ENCODE assay signal across 33 cellular contexts in genomic region chr1:117413412-117413811, GRCh38.
"Had no signal": no experiment of that assay in that cellular context is flagged by ENCODE, and none has a peak within 500 bp of the region (broad histone marks: within the 10 kb centered on the region; RNA-seq: fewer than 3 reads in every experiment).

No MANE protein-coding gene starts in this region.

- ATAC-seq: activated CD4-positive, alpha-beta T cell treated with anti-CD3 and anti-CD28 coated beads for 36 hours; activated CD4-positive, CD25-positive, alpha-beta regulatory T cell treated with anti-CD3 and anti-CD28 coated beads, Interleukin-2, amount 50 U/mL, for 24 hours; activated CD8-positive, alpha-beta memory T cell treated with anti-CD3 and anti-CD28 coated beads, Interleukin-2, amount 10 ng/mL, durations not matched to agents 7 days and 5 days; activated naive CD4-positive, alpha-beta T cell treated with anti-CD3 and anti-CD28 coated beads, Interleukin-2, amount 50 U/mL, for 72 hours; body of pancreas had no signal

- H3K4me1 Mint-ChIP-seq: activated CD4-positive, alpha-beta memory T cell treated with anti-CD3 and anti-CD28 coated beads, Interleukin-2, amount 10 ng/mL, durations not matched to agents 7 days and 5 days; activated CD4-positive, alpha-beta T cell treated with anti-CD3 and anti-CD28 coated beads, Interleukin-2, amount 10 ng/mL, durations not matched to agents 7 days and 5 days; activated CD8-positive, alpha-beta memory T cell treated with anti-CD3 and anti-CD28 coated beads, Interleukin-2, amount 10 ng/mL, durations not matched to agents 7 days and 5 days; activated naive CD8-positive, alpha-beta T cell treated with anti-CD3 and anti-CD28 coated beads, Interleukin-2, amount 10 ng/mL, durations not matched to agents 7 days and 5 days had no signal

- H3K4me3 Mint-ChIP-seq: activated CD4-positive, alpha-beta memory T cell treated with anti-CD3 and anti-CD28 coated beads, Interleukin-2, amount 10 ng/mL, durations not matched to agents 7 days and 5 days; activated CD4-positive, alpha-beta T cell treated with anti-CD3 and anti-CD28 coated beads for 36 hours; activated CD4-positive, alpha-beta T cell treated with anti-CD3 and anti-CD28 coated beads, Interleukin-2, amount 10 ng/mL, durations not matched to agents 7 days and 5 days; activated CD8-positive, alpha-beta memory T cell treated with anti-CD3 and anti-CD28 coated beads, Interleukin-2, amount 10 ng/mL, durations not matched to agents 7 days and 5 days; activated naive CD4-positive, alpha-beta T cell treated with anti-CD3 and anti-CD28 coated beads for 36 hours; activated naive CD8-positive, alpha-beta T cell treated with anti-CD3 and anti-CD28 coated beads, Interleukin-2, amount 10 ng/mL, durations not matched to agents 7 days and 5 days; activated T-cell treated with anti-CD3 and anti-CD28 coated beads, Interleukin-2, amount 50 U/mL, for 24 hours; T-helper 1 cell treated with Interleukin-12 subunit alpha and Interleukin-12 subunit beta and Interleukin-4 antibody, amounts not matched to agents 30 μg/mL and 1 μg/mL, for 36 hours; T-helper 2 cell treated with Interferon-gamma antibody and Interleukin-4, amounts not matched to agents 5 μg/mL and 100 μg/mL, for 36 hours had no signal

- H3K9me3 Mint-ChIP-seq: activated CD4-positive, alpha-beta memory T cell treated with anti-CD3 and anti-CD28 coated beads, Interleukin-2, amount 10 ng/mL, durations not matched to agents 7 days and 5 days; activated CD4-positive, alpha-beta T cell treated with anti-CD3 and anti-CD28 coated beads, Interleukin-2, amount 10 ng/mL, durations not matched to agents 7 days and 5 days; activated naive CD4-positive, alpha-beta T cell treated with anti-CD3 and anti-CD28 coated beads for 36 hours; activated naive CD4-positive, alpha-beta T cell treated with anti-CD3 and anti-CD28 coated beads, Interleukin-2, amount 50 U/mL, for 72 hours; activated T-cell treated with anti-CD3 and anti-CD28 coated beads, Interleukin-2, amount 50 U/mL, for 24 hours; activated T-helper 2 cell treated with anti-CD3 and anti-CD28 coated beads, Interferon-gamma antibody, Interleukin-2, Interleukin-4, amounts not matched to agents 10 μg/mL and 5 μg/mL and 100 μg/mL, durations not matched to agents 14 hours and 24 hours and 36 hours; T-helper 1 cell treated with Interleukin-12 subunit alpha and Interleukin-12 subunit beta and Interleukin-4 antibody, amounts not matched to agents 30 μg/mL and 1 μg/mL, for 36 hours; T-helper 2 cell treated with Interferon-gamma antibody and Interleukin-4, amounts not matched to agents 5 μg/mL and 100 μg/mL, for 36 hours had no signal

- H3K27me3 Mint-ChIP-seq: activated CD4-positive, alpha-beta memory T cell treated with anti-CD3 and anti-CD28 coated beads, Interleukin-2, amount 10 ng/mL, durations not matched to agents 7 days and 5 days; activated CD4-positive, alpha-beta T cell treated with anti-CD3 and anti-CD28 coated beads for 36 hours; activated CD4-positive, alpha-beta T cell treated with anti-CD3 and anti-CD28 coated beads, Interleukin-2, amount 10 ng/mL, durations not matched to agents 7 days and 5 days; activated CD8-positive, alpha-beta memory T cell treated with anti-CD3 and anti-CD28 coated beads, Interleukin-2, amount 10 ng/mL, durations not matched to agents 7 days and 5 days; activated naive CD8-positive, alpha-beta T cell treated with anti-CD3 and anti-CD28 coated beads, Interleukin-2, amount 10 ng/mL, durations not matched to agents 7 days and 5 days; activated T-cell treated with anti-CD3 and anti-CD28 coated beads, Interleukin-2, amount 50 U/mL, for 24 hours had no signal

- H3K27ac Mint-ChIP-seq: activated CD4-positive, alpha-beta memory T cell treated with anti-CD3 and anti-CD28 coated beads, Interleukin-2, amount 10 ng/mL, durations not matched to agents 7 days and 5 days; activated CD4-positive, alpha-beta T cell treated with anti-CD3 and anti-CD28 coated beads for 36 hours; activated CD4-positive, alpha-beta T cell treated with anti-CD3 and anti-CD28 coated beads, Interleukin-2, amount 10 ng/mL, durations not matched to agents 7 days and 5 days; activated CD8-positive, alpha-beta memory T cell treated with anti-CD3 and anti-CD28 coated beads, Interleukin-2, amount 10 ng/mL, durations not matched to agents 7 days and 5 days; activated naive CD4-positive, alpha-beta T cell treated with anti-CD3 and anti-CD28 coated beads for 36 hours; activated naive CD4-positive, alpha-beta T cell treated with anti-CD3 and anti-CD28 coated beads, Interleukin-2, amount 50 U/mL, for 72 hours; activated naive CD8-positive, alpha-beta T cell treated with anti-CD3 and anti-CD28 coated beads, Interleukin-2, amount 10 ng/mL, durations not matched to agents 7 days and 5 days; activated T-cell treated with anti-CD3 and anti-CD28 coated beads, Interleukin-2, amount 50 U/mL, for 24 hours; activated T-helper 2 cell treated with anti-CD3 and anti-CD28 coated beads, Interferon-gamma antibody, Interleukin-2, Interleukin-4, amounts not matched to agents 10 μg/mL and 5 μg/mL and 100 μg/mL, durations not matched to agents 14 hours and 24 hours and 36 hours; T-helper 1 cell treated with Interleukin-12 subunit alpha and Interleukin-12 subunit beta and Interleukin-4 antibody, amounts not matched to agents 30 μg/mL and 1 μg/mL, for 36 hours; T-helper 2 cell treated with Interferon-gamma antibody and Interleukin-4, amounts not matched to agents 5 μg/mL and 100 μg/mL, for 36 hours had no signal

- DNase-seq: activated CD4-positive, alpha-beta memory T cell treated with anti-CD3 and anti-CD28 coated beads, Interleukin-2, amount 10 ng/mL, durations not matched to agents 7 days and 5 days; activated CD4-positive, alpha-beta T cell treated with anti-CD3 and anti-CD28 coated beads for 1 hour; activated CD4-positive, alpha-beta T cell treated with anti-CD3 and anti-CD28 coated beads for 36 hours; activated CD4-positive, alpha-beta T cell treated with anti-CD3 and anti-CD28 coated beads for 48 hours; activated CD4-positive, alpha-beta T cell treated with anti-CD3 and anti-CD28 coated beads, Interleukin-2, amount 10 ng/mL, durations not matched to agents 7 days and 5 days; activated CD4-positive, alpha-beta T cell treated with anti-CD3 and anti-CD28 coated beads, Interleukin-2, amount 50 U/mL, for 48 hours; activated CD4-positive, CD25-positive, alpha-beta regulatory T cell; activated CD8-positive, alpha-beta memory T cell treated with anti-CD3 and anti-CD28 coated beads for 24 hours; activated CD8-positive, alpha-beta memory T cell treated with anti-CD3 and anti-CD28 coated beads, Interleukin-2, amount 10 ng/mL, durations not matched to agents 7 days and 5 days; activated CD8-positive, alpha-beta memory T cell treated with anti-CD3 and anti-CD28 coated beads, Interleukin-2, amount 50 U/mL, for 48 hours; activated effector memory CD4-positive, alpha-beta T cell treated with anti-CD3 and anti-CD28 coated beads, Interleukin-2, amount 50 U/mL, for 16 hours; activated gamma-delta T cell treated with Interleukin-2 at 50 U/mL for 16 hours; activated naive CD4-positive, alpha-beta T cell; activated naive CD4-positive, alpha-beta T cell treated with anti-CD3 and anti-CD28 coated beads for 36 hours; activated naive CD4-positive, alpha-beta T cell treated with anti-CD3 and anti-CD28 coated beads, Interleukin-2, amount 50 U/mL, for 16 hours; activated naive CD8-positive, alpha-beta T cell treated with anti-CD3 and anti-CD28 coated beads, Interleukin-2, amount 10 ng/mL, durations not matched to agents 7 days and 5 days; activated T-cell treated with anti-CD3 and anti-CD28 coated beads, Interleukin-2, amount 50 U/mL, for 24 hours; activated T-cell treated with anti-CD3 and anti-CD28 coated beads, Interleukin-2, amount 50 U/mL, for 48 hours; adrenal gland; amniotic stem cell; aorta; body of pancreas; brain microvascular endothelial cell; central memory CD4-positive, alpha-beta T cell; SW 1271; T-helper 1 cell; T-helper 2 cell; T-helper 9 cell had no signal
